ENCODE assay signal across 8 cellular contexts in the genomic region with DNA sequence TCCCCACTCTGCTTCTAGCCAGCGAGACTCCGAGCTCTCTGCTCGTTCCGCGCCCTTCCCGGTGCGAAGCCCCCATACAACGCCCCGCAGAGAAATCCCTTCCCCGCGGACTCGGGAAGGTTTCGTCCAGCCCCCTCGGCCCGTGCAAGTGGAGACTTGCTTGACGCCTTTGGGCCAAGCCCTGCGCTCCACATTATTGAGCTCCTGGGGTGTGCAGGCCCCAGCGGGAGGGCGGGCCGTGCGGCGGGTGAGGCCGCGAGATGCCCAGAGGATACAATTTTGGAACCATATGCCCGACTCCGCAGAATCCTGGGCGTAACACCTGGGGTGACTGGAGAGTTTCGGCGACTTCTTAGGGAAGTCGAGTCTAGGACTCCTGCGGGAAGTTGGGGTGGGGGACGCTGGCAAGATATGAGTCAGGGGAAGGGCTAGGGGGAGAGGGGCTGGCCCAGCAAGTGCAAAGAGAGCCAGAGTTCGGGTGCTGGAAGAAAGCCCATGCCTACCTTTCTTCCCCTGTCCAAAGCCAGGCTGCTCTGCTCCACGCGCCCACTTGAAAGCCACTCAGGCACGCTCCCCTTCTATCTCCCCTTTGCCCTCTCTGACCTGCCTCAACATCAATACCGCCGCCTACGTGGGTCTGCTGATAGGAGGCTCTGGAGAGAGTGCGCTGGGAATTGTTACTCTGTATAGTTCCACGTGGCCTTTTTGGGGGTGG. TPM values are rescaled to one million over a fixed set of nuclear protein-coding genes. Genes with fewer than 3 reads are reported as not detected.
DNase-seq lines count a peak whose midpoint lies in the region; ATAC-seq and TF ChIP-seq lines count a peak whose summit lies in the region.

No MANE protein-coding gene starts in this region.

- H3K36me3 Mint-ChIP-seq in memory B cell, result peaks cover 3% of the 10 kb centered on the region

- TF ChIP-seq POLR2A in GM18505 (IDR thresholded peaks at IDR 0.05; ENCODE audit: borderline replicate concordance, extremely low read depth, insufficient read depth, insufficient read length), result no peak

- H3K4me1 ChIP-seq in ACC112 (ENCODE audit: control insufficient read depth, insufficient read depth, low read length, unreplicated experiment) (peaks cover 19% of the 10 kb centered on the region), ascending aorta (peaks cover 4% of the 10 kb centered on the region in 2 donors)

- H3K27me3 Mint-ChIP-seq in memory B cell, result no peaks in the 10 kb centered on the region

- peak overlapping the region; percentile 50 for H2AFZ ChIP-seq in ACC112 (ENCODE audit: low read length, unreplicated experiment)

- no peaks in the 10 kb centered on the region for H3K9me3 ChIP-seq in ascending aorta

- H3K36me3 ChIP-seq in ACC112 (ENCODE audit: insufficient read depth, low read length) (no peaks in the 10 kb centered on the region), ascending aorta (no peaks in the 10 kb centered on the region)

- no peak for DNase-seq in ascending aorta (ENCODE audit: low spot score in 2 of 2)
- no peak for DNase-seq in memory B cell (ENCODE audit: low spot score in 2 of 2)
- no peak for DNase-seq in HT-29 (ENCODE audit: low spot score)
- DNase-seq in NCI-H2196 (lab: John Stamatoyannopoulos, UW; ENCODE audit: unreplicated experiment), result no peak
- DNase-seq in T-helper 9 cell, result no peak

- peak overlapping the region; percentile 71 for H3K4me3 Mint-ChIP-seq in memory B cell

- ATAC-seq in GM18505 (IDR thresholded peaks at IDR 0.05; ENCODE audit: unreplicated experiment) (peak; percentile 6), memory B cell (ENCODE audit: low read depth) (no peak), GM18873 (IDR thresholded peaks at IDR 0.05; ENCODE audit: low FRiP score, unreplicated experiment) (no peak)

- no peak overlapping the region for H3K27ac Mint-ChIP-seq in memory B cell

- peaks cover 30% of the 10 kb centered on the region for H3K79me2 ChIP-seq in ACC112 (ENCODE audit: control insufficient read depth, insufficient read depth, low read length, unreplicated experiment)

- peaks cover 13% of the 10 kb centered on the region for H3K4me1 Mint-ChIP-seq in memory B cell

- no peaks in the 10 kb centered on the region for H3K27me3 ChIP-seq in ACC112 (ENCODE audit: insufficient read depth, low read length)
- no peaks in the 10 kb centered on the region for H3K27me3 ChIP-seq in ascending aorta

- H3K27ac ChIP-seq in ACC112 (ENCODE audit: low read depth, low read length) (peak overlapping the region; percentile 69), ascending aorta (peak overlapping the region; percentile 96)

- no peaks in the 10 kb centered on the region for H3K9me3 Mint-ChIP-seq in memory B cell

- TF ChIP-seq CTCF in ascending aorta (IDR thresholded peaks at IDR 0.05), result no peak

- intact Hi-C loops in ascending aorta (cut with DNase I), result loop anchor here (2.0 to 5.0 kb wide), 2 partner anchors 55 to 509 kb away; no protein-coding TSS in a partner anchor

- H3K4me3 ChIP-seq in ACC112 (ENCODE audit: low read depth, low read length) (peak overlapping the region; percentile 80), ascending aorta (peak overlapping the region; percentile 63 to 94)

RNA-seq across cellular contexts. Expression of gene ELF4, which starts 1.1 kb away (rescaled TPM):
- total RNA-seq in ascending aorta, result 25.7 TPM
- 39.8 and 42.4 TPM in 2 replicates for total RNA-seq in HT-29 (2014; rRNA removed; shearing (Covaris generic))

RNA-seq across cellular contexts. Expression of gene AIFM1, which starts 54.3 kb away (rescaled TPM):
- total RNA-seq in ascending aorta, result 0.75 TPM
- total RNA-seq in HT-29 (2014; rRNA removed; shearing (Covaris generic)), result 28.4 and 39.7 TPM in 2 replicates

Comparison
In these comparisons a context has a peak if more than half of its experiments do, and no peak if none do; other contexts are left out.
1. RNA of gene AIFM1, which starts 54.3 kb away (total RNA-seq): 28.4 to 39.7 TPM in HT-29; 0.75 TPM in ascending aorta (single experiment); every median in the first group is over 10 times any median in the second.